Comparison of ENCODE assay signal across 8 cellular contexts in the genomic region with DNA sequence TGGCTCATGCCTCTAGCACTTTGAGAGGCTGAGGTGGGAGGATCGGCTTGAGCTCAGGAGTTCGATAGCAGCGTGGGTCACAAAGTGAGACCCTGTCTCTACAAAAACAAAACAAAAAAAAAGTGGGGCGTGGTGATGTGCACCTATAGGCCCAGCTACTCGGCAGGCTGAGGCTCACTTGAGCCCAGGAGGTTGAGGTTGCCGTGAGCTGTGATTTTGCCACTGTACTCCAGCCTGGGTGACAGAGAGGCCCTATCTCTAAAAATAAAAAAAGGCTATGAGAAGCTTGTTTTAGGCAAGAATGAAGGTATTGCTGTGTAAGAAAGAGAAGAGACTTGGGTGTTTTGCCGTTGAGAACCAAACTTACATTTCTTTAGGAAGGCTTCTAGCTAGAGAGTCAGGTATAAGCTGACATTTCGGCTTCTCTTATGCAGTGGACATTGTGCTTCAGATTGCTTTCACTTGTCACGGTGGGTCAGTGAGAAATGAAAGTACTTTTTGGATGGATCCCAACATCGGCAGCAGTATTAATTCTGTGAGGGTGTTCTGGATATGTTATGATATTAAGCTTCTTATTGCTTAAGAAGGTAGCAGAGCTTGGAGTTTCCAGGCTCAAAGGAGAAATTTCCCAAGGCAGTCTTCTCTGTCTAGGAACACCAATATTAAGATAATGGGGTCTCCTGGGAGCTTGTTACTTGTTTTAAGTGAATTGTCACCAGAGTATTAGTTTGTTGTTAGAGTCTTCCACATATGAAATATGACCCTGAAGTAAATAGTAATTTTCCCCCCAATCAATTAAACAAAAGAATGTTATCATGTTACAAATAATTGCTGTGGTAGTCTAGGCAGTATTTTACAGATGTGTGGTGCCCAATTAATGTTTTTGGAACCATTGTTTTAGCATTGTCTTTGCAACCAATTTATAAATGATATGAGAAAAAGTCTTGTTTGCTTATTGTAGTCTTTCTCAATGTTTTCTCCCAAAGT. TPM values are rescaled to one million over a fixed set of nuclear protein-coding genes. Genes with fewer than 3 reads are reported as not detected.
DNase-seq lines count a peak whose midpoint lies in the region; ATAC-seq and TF ChIP-seq lines count a peak whose summit lies in the region.

No MANE protein-coding gene starts in this region.

- no peaks in the 10 kb centered on the region for H3K27me3 Mint-ChIP-seq in activated T-cell treated with anti-CD3 and anti-CD28 coated beads, Interleukin-2, amount 50 U/mL, for 4 hours (ENCODE audit: low read depth)

- intact Hi-C loops in right cardiac atrium (cut with DNase I): no loop called here

- H2AFZ ChIP-seq in SU-DHL-6 (ENCODE audit: low read depth, low read length, severe bottlenecking): no peak overlapping the region

- TF ChIP-seq CTCF in SU-DHL-6 (IDR thresholded peaks at IDR 0.05; ENCODE audit: insufficient read depth, low read length, poor library complexity, severe bottlenecking): no peak

- H3K36me3 Mint-ChIP-seq in activated T-cell treated with anti-CD3 and anti-CD28 coated beads, Interleukin-2, amount 50 U/mL, for 4 hours (ENCODE audit: insufficient read depth): peaks cover 17% of the 10 kb centered on the region

- no peak for DNase-seq in activated T-cell treated with anti-CD3 and anti-CD28 coated beads, Interleukin-2, amount 50 U/mL, for 4 hours
- DNase-seq in activated T-cell treated with anti-CD3 and anti-CD28 coated beads for 4 hours (no peak), right cardiac atrium (no peak), pons (ENCODE audit: low spot score) (no peak)
- no peak for DNase-seq in activated CD4-positive, alpha-beta T cell treated with anti-CD3 and anti-CD28 coated beads for 48 hours

- H3K9ac ChIP-seq in SU-DHL-6 (ENCODE audit: low read length) (peak overlapping the region; percentile 14; the same call in 1 of the 2 replicates), stomach smooth muscle (ENCODE audit: low read length in 2 of 2) (peak overlapping the region; percentile 64 to 66)

- H3K36me3 ChIP-seq in SU-DHL-6 (ENCODE audit: low read length): peaks cover 13% of the 10 kb centered on the region
- H3K36me3 ChIP-seq in stomach smooth muscle (ENCODE audit: control insufficient read depth in 2 of 2, insufficient read depth in 2 of 2, low read length in 2 of 2): peaks cover 0 to 2% of the 10 kb centered on the region in 2 donors

- no peaks in the 10 kb centered on the region for H3K27me3 ChIP-seq in SU-DHL-6 (ENCODE audit: low read length)
- no peaks in the 10 kb centered on the region for H3K27me3 ChIP-seq in right cardiac atrium (ENCODE audit: control insufficient read depth, insufficient read depth)
- no peaks in the 10 kb centered on the region for H3K27me3 ChIP-seq in stomach smooth muscle (ENCODE audit: control insufficient read depth in 1 of 2, insufficient read depth in 2 of 2, low read length in 2 of 2)

- no peaks in the 10 kb centered on the region for H3K9me3 ChIP-seq in SU-DHL-6 (ENCODE audit: insufficient read depth, low read length)
- H3K9me3 ChIP-seq in right cardiac atrium (ENCODE audit: control insufficient read depth, low read length): no peaks in the 10 kb centered on the region
- H3K9me3 ChIP-seq in stomach smooth muscle (ENCODE audit: control insufficient read depth in 2 of 2, low read length in 2 of 2): no peaks in the 10 kb centered on the region

- WGBS in right cardiac atrium: 47% methylated on average over 10 of the region's 10 CpGs

- peaks cover 32% of the 10 kb centered on the region for H4K20me1 ChIP-seq in SU-DHL-6 (ENCODE audit: low read depth, low read length)

- peaks cover 95% of the 10 kb centered on the region for H3K79me2 ChIP-seq in SU-DHL-6 (ENCODE audit: insufficient read depth, low read length)

- no peaks in the 10 kb centered on the region for H3K9me2 ChIP-seq in SU-DHL-6 (replicated peaks; ENCODE audit: insufficient read depth, low read length)

- no peaks in the 10 kb centered on the region for H3K9me3 Mint-ChIP-seq in activated T-cell treated with anti-CD3 and anti-CD28 coated beads, Interleukin-2, amount 50 U/mL, for 4 hours

- peak overlapping the region; percentile 25 for H3K4me3 Mint-ChIP-seq in activated T-cell treated with anti-CD3 and anti-CD28 coated beads, Interleukin-2, amount 50 U/mL, for 4 hours

- ATAC-seq in activated T-cell treated with anti-CD3 and anti-CD28 coated beads, Interleukin-2, amount 50 U/mL, for 4 hours: no peak
- no peak for ATAC-seq in right cardiac atrium
- no peak for ATAC-seq in GM18520 (IDR thresholded peaks at IDR 0.05; ENCODE audit: unreplicated experiment)

- H3K27ac ChIP-seq in SU-DHL-6 (ENCODE audit: low read depth, low read length) (peak overlapping the region; percentile 62), right cardiac atrium (ENCODE audit: low read length) (peak overlapping the region; percentile 79), stomach smooth muscle (ENCODE audit: low read length) (peak overlapping the region; percentile 58)

- H3K4me1 ChIP-seq in right cardiac atrium (ENCODE audit: control insufficient read depth, insufficient read depth, low read length) (peaks cover 17% of the 10 kb centered on the region), stomach smooth muscle (ENCODE audit: control insufficient read depth, insufficient read depth, low read length) (peaks cover 37% of the 10 kb centered on the region)

- H3F3A ChIP-seq in SU-DHL-6 (ENCODE audit: insufficient read depth): peaks cover 59% of the 10 kb centered on the region

- H3K4me2 ChIP-seq in SU-DHL-6 (ENCODE audit: low read depth, low read length, poor library complexity, severe bottlenecking): peak overlapping the region; percentile 51

- H3K4me1 Mint-ChIP-seq in activated T-cell treated with anti-CD3 and anti-CD28 coated beads, Interleukin-2, amount 50 U/mL, for 4 hours (ENCODE audit: low read depth): peaks cover 78% of the 10 kb centered on the region

- H3K4me3 ChIP-seq in SU-DHL-6 (ENCODE audit: insufficient read depth, low read length, poor library complexity, severe bottlenecking) (no peak overlapping the region), right cardiac atrium (ENCODE audit: low read length) (peak overlapping the region; percentile 31), stomach smooth muscle (ENCODE audit: low read length in 2 of 2) (peak overlapping the region; percentile 18 to 59)

RNA-seq across cellular contexts. Expression of a gene that starts 17.6 kb away (rescaled TPM):
- 10 to 100 TPM; 37.7 to 44.0 (median 41.7) TPM for total RNA-seq in activated T-cell treated with anti-CD3 and anti-CD28 coated beads, Interleukin-2, amount 50 U/mL, for 4 hours
- 10 to 100 TPM in 3 of 4 donors, 1 to 10 TPM in 1; 9.0 to 13.3 (median 11.3) TPM for total RNA-seq in right cardiac atrium
- 4.6 TPM for polyA plus RNA-seq in right cardiac atrium
